ENCODE assay signal across 9 cellular contexts in genomic region chr13:57633141-57633949, GRCh38. TPM values are rescaled to one million over a fixed set of nuclear protein-coding genes. Genes with fewer than 3 reads are reported as not detected.
DNase-seq lines count a peak whose midpoint lies in the region; ATAC-seq, FAIRE-seq and TF ChIP-seq lines count a peak whose summit lies in the region.
"Had no signal": no experiment of that assay in that cellular context is flagged by ENCODE, and none has a peak within 500 bp of the region (broad histone marks: within the 10 kb centered on the region; RNA-seq: fewer than 3 reads in every experiment).

No MANE protein-coding gene starts in this region.

- H3K4me1 ChIP-seq in HUES48 (ENCODE audit: control insufficient read depth, insufficient read depth, low read length) (peaks cover 23% of the 10 kb centered on the region), kidney (ENCODE audit: control insufficient read depth in 1 of 2, insufficient read depth in 1 of 2, low read depth in 1 of 2, low read length in 2 of 2) (peaks cover 0 to 13% of the 10 kb centered on the region in 2 donors)

- intact Hi-C loops in kidney (cut with DNase I): no loop called here

- ATAC-seq in GM21390 (IDR thresholded peaks at IDR 0.05; ENCODE audit: unreplicated experiment): no peak
- ATAC-seq: left colon had no signal

- no peaks in the 10 kb centered on the region for H3K36me3 ChIP-seq in HUES48 (ENCODE audit: control insufficient read depth, insufficient read depth, low read length)
- H3K36me3 ChIP-seq in kidney (ENCODE audit: control insufficient read depth in 1 of 2, insufficient read depth in 2 of 2, low read length in 2 of 2): no peaks in the 10 kb centered on the region

- H3K4me3 ChIP-seq in HUES48 (ENCODE audit: low read depth, low read length) (peak overlapping the region; percentile 77), choroid plexus epithelial cell (ENCODE audit: low read depth, low read length) (no peak overlapping the region), kidney (ENCODE audit: low read length in 2 of 2) (peak overlapping the region; percentile 43 to 73), skin epidermis (peak overlapping the region in 6 of 7 experiments; percentile 4 to 37 (median 20))

- DNase-seq in choroid plexus epithelial cell (ENCODE audit: low read depth) (no peak), kidney (peak; percentile 73), NCI-H526 (lab: John Stamatoyannopoulos, UW) (no peak), NCI-H1105 treated with DMSO at 0.1 percent for 48 hours (lab: John Stamatoyannopoulos, UW) (no peak)
- DNase-seq in activated naive CD4-positive, alpha-beta T cell (lab: John Stamatoyannopoulos, UW): no peak

- H3K9me3 ChIP-seq in HUES48 (ENCODE audit: control insufficient read depth, insufficient read depth, low read length): no peaks in the 10 kb centered on the region
- no peaks in the 10 kb centered on the region for H3K9me3 ChIP-seq in kidney (ENCODE audit: control insufficient read depth in 1 of 2, low read length in 2 of 2)

- H3K27me3 ChIP-seq in HUES48 (ENCODE audit: control insufficient read depth, insufficient read depth, low read length): peaks cover 89% of the 10 kb centered on the region

- TF ChIP-seq CTCF in choroid plexus epithelial cell (conservative IDR thresholded peaks at IDR 0.05; ENCODE audit: low read depth, low read length) (peak; percentile 7), kidney (IDR thresholded peaks at IDR 0.05; ENCODE audit: borderline replicate concordance, extremely low read depth, insufficient read depth) (peak; percentile 43)

- no peak for FAIRE-seq in kidney (lab: Jason Lieb, UNC)

- no peak overlapping the region for H3K27ac ChIP-seq in HUES48 (ENCODE audit: low read depth, low read length)
- H3K27ac ChIP-seq in kidney (ENCODE audit: low read depth in 2 of 2, low read length in 2 of 2): no peak overlapping the region
- no peak overlapping the region for H3K27ac ChIP-seq in skin epidermis

- H3K9ac ChIP-seq in HUES48 (ENCODE audit: low read depth, low read length) (no peak overlapping the region), kidney (ENCODE audit: low read length in 2 of 2) (no peak overlapping the region)

RNA-seq across cellular contexts. Expression of gene PCDH17, which starts 1.8 kb away (rescaled TPM):
- total RNA-seq in kidney: 18.5 TPM
- 1.0 TPM for polyA plus RNA-seq in kidney (ENCODE audit: insufficient read depth, low read depth, low replicate concordance)
